ENCODE assay signal across 1 cellular context in genomic region chr15:56471440-56472069, GRCh38.
A peak's percentile ranks its signal among the peaks of the same experiment; 100 is the strongest.
TF ChIP-seq lines count a peak whose summit lies in the region.

No MANE protein-coding gene starts in this region.

TF ChIP-seq in HepG2, 621 proteins besides CTCF, POLR2A, EP300 and RAD21 (continued from another document):
- TF ChIP-seq, protein P1, sequence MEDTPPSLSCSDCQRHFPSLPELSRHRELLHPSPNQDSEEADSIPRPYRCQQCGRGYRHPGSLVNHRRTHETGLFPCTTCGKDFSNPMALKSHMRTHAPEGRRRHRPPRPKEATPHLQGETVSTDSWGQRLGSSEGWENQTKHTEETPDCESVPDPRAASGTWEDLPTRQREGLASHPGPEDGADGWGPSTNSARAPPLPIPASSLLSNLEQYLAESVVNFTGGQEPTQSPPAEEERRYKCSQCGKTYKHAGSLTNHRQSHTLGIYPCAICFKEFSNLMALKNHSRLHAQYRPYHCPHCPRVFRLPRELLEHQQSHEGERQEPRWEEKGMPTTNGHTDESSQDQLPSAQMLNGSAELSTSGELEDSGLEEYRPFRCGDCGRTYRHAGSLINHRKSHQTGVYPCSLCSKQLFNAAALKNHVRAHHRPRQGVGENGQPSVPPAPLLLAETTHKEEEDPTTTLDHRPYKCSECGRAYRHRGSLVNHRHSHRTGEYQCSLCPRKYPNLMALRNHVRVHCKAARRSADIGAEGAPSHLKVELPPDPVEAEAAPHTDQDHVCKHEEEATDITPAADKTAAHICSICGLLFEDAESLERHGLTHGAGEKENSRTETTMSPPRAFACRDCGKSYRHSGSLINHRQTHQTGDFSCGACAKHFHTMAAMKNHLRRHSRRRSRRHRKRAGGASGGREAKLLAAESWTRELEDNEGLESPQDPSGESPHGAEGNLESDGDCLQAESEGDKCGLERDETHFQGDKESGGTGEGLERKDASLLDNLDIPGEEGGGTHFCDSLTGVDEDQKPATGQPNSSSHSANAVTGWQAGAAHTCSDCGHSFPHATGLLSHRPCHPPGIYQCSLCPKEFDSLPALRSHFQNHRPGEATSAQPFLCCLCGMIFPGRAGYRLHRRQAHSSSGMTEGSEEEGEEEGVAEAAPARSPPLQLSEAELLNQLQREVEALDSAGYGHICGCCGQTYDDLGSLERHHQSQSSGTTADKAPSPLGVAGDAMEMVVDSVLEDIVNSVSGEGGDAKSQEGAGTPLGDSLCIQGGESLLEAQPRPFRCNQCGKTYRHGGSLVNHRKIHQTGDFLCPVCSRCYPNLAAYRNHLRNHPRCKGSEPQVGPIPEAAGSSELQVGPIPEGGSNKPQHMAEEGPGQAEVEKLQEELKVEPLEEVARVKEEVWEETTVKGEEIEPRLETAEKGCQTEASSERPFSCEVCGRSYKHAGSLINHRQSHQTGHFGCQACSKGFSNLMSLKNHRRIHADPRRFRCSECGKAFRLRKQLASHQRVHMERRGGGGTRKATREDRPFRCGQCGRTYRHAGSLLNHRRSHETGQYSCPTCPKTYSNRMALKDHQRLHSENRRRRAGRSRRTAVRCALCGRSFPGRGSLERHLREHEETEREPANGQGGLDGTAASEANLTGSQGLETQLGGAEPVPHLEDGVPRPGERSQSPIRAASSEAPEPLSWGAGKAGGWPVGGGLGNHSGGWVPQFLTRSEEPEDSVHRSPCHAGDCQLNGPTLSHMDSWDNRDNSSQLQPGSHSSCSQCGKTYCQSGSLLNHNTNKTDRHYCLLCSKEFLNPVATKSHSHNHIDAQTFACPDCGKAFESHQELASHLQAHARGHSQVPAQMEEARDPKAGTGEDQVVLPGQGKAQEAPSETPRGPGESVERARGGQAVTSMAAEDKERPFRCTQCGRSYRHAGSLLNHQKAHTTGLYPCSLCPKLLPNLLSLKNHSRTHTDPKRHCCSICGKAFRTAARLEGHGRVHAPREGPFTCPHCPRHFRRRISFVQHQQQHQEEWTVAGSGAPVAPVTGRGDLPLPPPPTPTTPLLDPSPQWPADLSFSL (CRISPR knock-in tag; IDR thresholded peaks at IDR 0.05) = no peak
- TF ChIP-seq TFDP1 (CRISPR knock-in tag; IDR thresholded peaks at IDR 0.05; ENCODE audit: borderline replicate concordance) = no peak
- 0 out of 2 replicates have a peak, but pooled peaks have one; percentile 16 for TF ChIP-seq CREB1 (IDR thresholded peaks at IDR 0.05)
- TF ChIP-seq CREB1 (CRISPR knock-in tag; IDR thresholded peaks at IDR 0.05) = no peak
- no peak for TF ChIP-seq POGZ (CRISPR knock-in tag; IDR thresholded peaks at IDR 0.05)
- peak; percentile 85 for TF ChIP-seq ATF7 (IDR thresholded peaks at IDR 0.05)
- no peak for TF ChIP-seq ATF7 (CRISPR knock-in tag; IDR thresholded peaks at IDR 0.05)
TF ChIP-seq in HepG2: peak in this region for 2.
